ENCODE assay signal across 26 cellular contexts in genomic region chr9:14089051-14089798, GRCh38.
DNase-seq lines count a peak whose midpoint lies in the region; ATAC-seq and TF ChIP-seq lines count a peak whose summit lies in the region.
"Had no signal": no experiment of that assay in that cellular context is flagged by ENCODE, and none has a peak within 500 bp of the region (broad histone marks: within the 10 kb centered on the region; RNA-seq: fewer than 3 reads in every experiment).

No MANE protein-coding gene starts in this region.

- H3K4me1 ChIP-seq in neural progenitor cell (peaks cover 4% of the 10 kb centered on the region), neuronal stem cell (ENCODE audit: control insufficient read depth in 2 of 2, insufficient read depth in 1 of 2, low read depth in 1 of 2, low read length in 2 of 2) (peaks cover 4 to 11% of the 10 kb centered on the region in 2 donors)
- H3K4me1 ChIP-seq: Peyer's patch had no signal

- H2AFZ ChIP-seq in neural progenitor cell (replicated peaks) = peak overlapping the region; percentile 65
- no peak overlapping the region for H2AFZ ChIP-seq in neuronal stem cell (ENCODE audit: low read length)

- DNase-seq in cardiac fibroblast (ENCODE audit: low read depth in 2 of 2) (peak; percentile 41 to 52), neural progenitor cell (ENCODE audit: low spot score) (no peak), RKO (ENCODE audit: low spot score) (no peak), DMS153 treated with DMSO at 0.1 percent for 48 hours (lab: John Stamatoyannopoulos, UW; ENCODE audit: unreplicated experiment) (no peak), neuronal stem cell (ENCODE audit: low spot score) (no peak)
- DNase-seq: activated CD8-positive, alpha-beta T cell treated with anti-CD3 and anti-CD28 coated beads for 36 hours; activated naive CD4-positive, alpha-beta T cell; activated T-cell treated with anti-CD3 and anti-CD28 coated beads, Interleukin-2, amount 50 U/mL, for 1 hour; aorta; DMS 273 treated with DMSO at 0.1 percent for 48 hours; effector memory CD8-positive, alpha-beta T cell; GDM1; H7; head of caudate nucleus; left colon; NCI-H345; Peyer's patch; stimulated activated CD4-positive, alpha-beta T cell treated with anti-CD3 and anti-CD28 coated beads, Interleukin-1b, Interleukin-23, amount 100 ng/mL, for 48 hours had no signal

- no peak overlapping the region for H2BK15ac ChIP-seq in neuronal stem cell (ENCODE audit: low read length)

- peaks cover 4% of the 10 kb centered on the region for H3K27me3 Mint-ChIP-seq in neural progenitor cell (ENCODE audit: insufficient read depth, low read depth)
- H3K27me3 Mint-ChIP-seq: activated CD8-positive, alpha-beta T cell treated with anti-CD3 and anti-CD28 coated beads for 36 hours; effector memory CD8-positive, alpha-beta T cell; natural killer cell treated with Interleukin-12 subunit alpha and Interleukin-12 subunit beta and Interleukin-15 and Interleukin-18, amount 100 ng/mL, for 72 hours; stimulated activated memory B cell treated with anti-CD40 and anti-IgM and Interleukin-4, amounts not matched to agents 10 μg/mL and 1 μg/mL and 100 μg/mL, for 72 hours had no signal

- H2BK12ac ChIP-seq in neuronal stem cell (ENCODE audit: low read length) = no peak overlapping the region

- H3K14ac ChIP-seq in neuronal stem cell (ENCODE audit: low read length) = no peak overlapping the region

- no peak overlapping the region for H3K4me3 ChIP-seq in cardiac fibroblast (replicated peaks in 1 of 2; ENCODE audit: low read depth in 2 of 2, low read length in 2 of 2)
- H3K4me3 ChIP-seq in neural progenitor cell = no peak overlapping the region
- no peak overlapping the region for H3K4me3 ChIP-seq in neuronal stem cell (ENCODE audit: low read length in 2 of 2)
- H3K4me3 ChIP-seq: Peyer's patch, SK-N-MC had no signal

- H3K23ac ChIP-seq in neuronal stem cell (ENCODE audit: low read depth, low read length, poor library complexity) = no peak overlapping the region

- no peak overlapping the region for H3K4me2 ChIP-seq in neural progenitor cell
- no peak overlapping the region for H3K4me2 ChIP-seq in neuronal stem cell (ENCODE audit: insufficient read depth, low read length, poor library complexity, severe bottlenecking)

- H3K27me3 ChIP-seq in neural progenitor cell (no peaks in the 10 kb centered on the region), neuronal stem cell (ENCODE audit: control insufficient read depth in 3 of 3, insufficient read depth in 3 of 3, low read depth in 1 of 3, low read length in 3 of 3) (peaks cover 0 to 3% (median 0%) of the 10 kb centered on the region in 3 experiments)
- H3K27me3 ChIP-seq: Peyer's patch had no signal

- H3K18ac ChIP-seq in neuronal stem cell (ENCODE audit: low read length) = no peak overlapping the region

- H3K36me3 ChIP-seq in neural progenitor cell (no peaks in the 10 kb centered on the region), neuronal stem cell (replicated peaks in 1 of 2; ENCODE audit: control insufficient read depth in 2 of 2, insufficient read depth in 2 of 2, low read length in 2 of 2) (no peaks in the 10 kb centered on the region)

- no peak overlapping the region for H3K27ac Mint-ChIP-seq in neural progenitor cell
- H3K27ac Mint-ChIP-seq: activated CD8-positive, alpha-beta T cell treated with anti-CD3 and anti-CD28 coated beads for 36 hours; effector memory CD8-positive, alpha-beta T cell; natural killer cell treated with Interleukin-12 subunit alpha and Interleukin-12 subunit beta and Interleukin-15 and Interleukin-18, amount 100 ng/mL, for 72 hours; stimulated activated memory B cell treated with anti-CD40 and anti-IgM and Interleukin-4, amounts not matched to agents 10 μg/mL and 1 μg/mL and 100 μg/mL, for 72 hours; T-helper 2 cell treated with Interferon-gamma antibody and Interleukin-4, amounts not matched to agents 5 μg/mL and 100 μg/mL, for 36 hours had no signal

- H4K20me1 ChIP-seq in neural progenitor cell (ENCODE audit: low read depth) = no peaks in the 10 kb centered on the region

- peaks cover 27% of the 10 kb centered on the region for H3K4me1 Mint-ChIP-seq in neural progenitor cell
- H3K4me1 Mint-ChIP-seq: stimulated activated memory B cell treated with anti-CD40 and anti-IgM and Interleukin-4, amounts not matched to agents 10 μg/mL and 1 μg/mL and 100 μg/mL, for 72 hours had no signal

- H3K4ac ChIP-seq in neuronal stem cell (ENCODE audit: low read length) = no peak overlapping the region

- H2BK5ac ChIP-seq in neuronal stem cell (ENCODE audit: low read length) = no peak overlapping the region

- no peaks in the 10 kb centered on the region for H3F3A ChIP-seq in neural progenitor cell (ENCODE audit: low read depth)

- H3K36me3 Mint-ChIP-seq in neural progenitor cell = no peaks in the 10 kb centered on the region
- H3K36me3 Mint-ChIP-seq: natural killer cell treated with Interleukin-12 subunit alpha and Interleukin-12 subunit beta and Interleukin-15 and Interleukin-18, amount 100 ng/mL, for 72 hours; stimulated activated memory B cell treated with anti-CD40 and anti-IgM and Interleukin-4, amounts not matched to agents 10 μg/mL and 1 μg/mL and 100 μg/mL, for 72 hours had no signal

- H4K91ac ChIP-seq in neuronal stem cell (ENCODE audit: low read depth, low read length, poor library complexity) = no peak overlapping the region

- H3K9me3 ChIP-seq in neural progenitor cell (ENCODE audit: low read depth) (no peaks in the 10 kb centered on the region), neuronal stem cell (replicated peaks in 1 of 2; ENCODE audit: control insufficient read depth in 2 of 2, insufficient read depth in 1 of 2, low read depth in 1 of 2, low read length in 2 of 2) (no peaks in the 10 kb centered on the region)
- H3K9me3 ChIP-seq: Peyer's patch had no signal

- H2BK120ac ChIP-seq in neuronal stem cell (ENCODE audit: low read depth, low read length) = no peak overlapping the region

- no peak overlapping the region for H2AK5ac ChIP-seq in neuronal stem cell (ENCODE audit: low read depth, low read length)

- ATAC-seq in GM18519 (IDR thresholded peaks at IDR 0.05; ENCODE audit: low FRiP score, unreplicated experiment) (peak; percentile 74), HG03025 (IDR thresholded peaks at IDR 0.05; ENCODE audit: low FRiP score, unreplicated experiment) (peak; percentile 47), HG03196 (IDR thresholded peaks at IDR 0.05; ENCODE audit: unreplicated experiment) (no peak)
- ATAC-seq: activated CD8-positive, alpha-beta T cell treated with anti-CD3 and anti-CD28 coated beads for 36 hours; effector memory CD8-positive, alpha-beta T cell; left colon; natural killer cell treated with Interleukin-12 subunit alpha and Interleukin-12 subunit beta and Interleukin-15 and Interleukin-18, amount 100 ng/mL, for 72 hours; stimulated activated memory B cell treated with anti-CD40 and anti-IgM and Interleukin-4, amounts not matched to agents 10 μg/mL and 1 μg/mL and 100 μg/mL, for 72 hours had no signal

- no peak for TF ChIP-seq CTCF in cardiac fibroblast (IDR thresholded peaks at IDR 0.05; ENCODE audit: low read depth, low read length)
- TF ChIP-seq CTCF in neural progenitor cell (IDR thresholded peaks at IDR 0.05) = no peak

- no peak overlapping the region for H3K27ac ChIP-seq in neural progenitor cell
- H3K27ac ChIP-seq in neuronal stem cell (replicated peaks; ENCODE audit: low read length) = no peak overlapping the region
- H3K27ac ChIP-seq: HL-60, Peyer's patch, SK-N-MC had no signal

- H3K4me3 Mint-ChIP-seq in neural progenitor cell = no peak overlapping the region
- H3K4me3 Mint-ChIP-seq: activated CD8-positive, alpha-beta T cell treated with anti-CD3 and anti-CD28 coated beads for 36 hours; effector memory CD8-positive, alpha-beta T cell; natural killer cell treated with Interleukin-12 subunit alpha and Interleukin-12 subunit beta and Interleukin-15 and Interleukin-18, amount 100 ng/mL, for 72 hours; stimulated activated memory B cell treated with anti-CD40 and anti-IgM and Interleukin-4, amounts not matched to agents 10 μg/mL and 1 μg/mL and 100 μg/mL, for 72 hours; T-helper 2 cell treated with Interferon-gamma antibody and Interleukin-4, amounts not matched to agents 5 μg/mL and 100 μg/mL, for 36 hours had no signal

- WGBS in neuronal stem cell (ENCODE audit: extremely low coverage in 2 of 2, insufficient read length in 2 of 2, insufficient replicate concordance in 1 of 2), 2 donors = no CpG with 5 or more reads among the region's 4 CpGs

- H3K9me3 Mint-ChIP-seq in neural progenitor cell = no peaks in the 10 kb centered on the region
- H3K9me3 Mint-ChIP-seq: activated CD8-positive, alpha-beta T cell treated with anti-CD3 and anti-CD28 coated beads for 36 hours; stimulated activated memory B cell treated with anti-CD40 and anti-IgM and Interleukin-4, amounts not matched to agents 10 μg/mL and 1 μg/mL and 100 μg/mL, for 72 hours; T-helper 2 cell treated with Interferon-gamma antibody and Interleukin-4, amounts not matched to agents 5 μg/mL and 100 μg/mL, for 36 hours had no signal

- no peak overlapping the region for H4K8ac ChIP-seq in neuronal stem cell (ENCODE audit: low read depth, low read length)

- no peaks in the 10 kb centered on the region for H3K79me2 ChIP-seq in neural progenitor cell (ENCODE audit: low read depth)

- no peaks in the 10 kb centered on the region for H3K79me1 ChIP-seq in neuronal stem cell (ENCODE audit: low read depth, low read length)

- H3K9ac ChIP-seq in neural progenitor cell = no peak overlapping the region
- no peak overlapping the region for H3K9ac ChIP-seq in neuronal stem cell (ENCODE audit: low read depth, low read length, poor library complexity)

Comparison
In these comparisons a context has a peak if more than half of its experiments do, and no peak if none do; other contexts are left out.
1. DNase-seq: peak in cardiac fibroblast (2 of 2); none in neural progenitor cell (single experiment), RKO (single experiment), DMS153 treated with DMSO at 0.1 percent for 48 hours (single experiment) and neuronal stem cell (single experiment).